Comparison of ENCODE assay signal across 18 cellular contexts in the genomic region with DNA sequence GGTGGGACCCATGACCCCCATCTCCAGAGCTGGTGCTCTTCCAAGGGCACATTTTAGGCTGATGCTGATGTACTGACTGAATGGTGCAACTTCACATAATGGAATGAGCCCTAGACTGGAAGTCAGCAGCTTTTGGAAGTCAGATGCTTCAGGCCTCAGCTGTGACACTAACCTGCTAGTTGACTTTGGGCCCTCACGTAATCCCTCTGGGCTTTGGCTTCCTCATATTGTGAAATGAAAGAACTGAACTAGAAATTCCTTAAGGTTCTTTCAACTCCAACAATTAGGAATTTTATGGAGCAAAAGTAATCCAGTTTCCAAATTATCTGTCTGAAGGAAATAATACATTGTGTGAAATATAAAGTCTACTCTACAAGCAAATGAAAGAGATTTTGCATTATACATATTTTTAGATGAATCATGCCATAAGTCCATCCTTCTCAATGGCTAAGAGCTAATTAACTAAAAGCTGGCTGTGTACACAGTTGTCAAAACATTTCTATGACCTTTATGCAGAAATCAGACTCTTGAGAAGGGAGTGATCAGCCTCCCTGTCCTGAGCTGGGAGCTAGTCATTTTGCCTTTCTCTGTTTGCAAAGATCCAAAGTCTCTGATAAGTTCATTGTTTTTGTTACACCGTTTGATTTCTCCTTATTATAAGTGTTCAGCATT.
DNase-seq lines count a peak whose midpoint lies in the region; ATAC-seq and TF ChIP-seq lines count a peak whose summit lies in the region.
"Had no signal": no experiment of that assay in that cellular context is flagged by ENCODE, and none has a peak within 500 bp of the region (broad histone marks: within the 10 kb centered on the region; RNA-seq: fewer than 3 reads in every experiment).

No MANE protein-coding gene starts in this region.

- H3K9me3 Mint-ChIP-seq in MCF 10A (ENCODE audit: unreplicated experiment) = peaks cover under 1% of the 10 kb centered on the region

- H3K9me3 ChIP-seq in breast epithelium (no peaks in the 10 kb centered on the region), mesenchymal stem cell (ENCODE audit: control insufficient read depth, low read length) (peaks cover 14% of the 10 kb centered on the region), suprapubic skin (no peaks in the 10 kb centered on the region)
- H3K9me3 ChIP-seq: upper lobe of right lung had no signal

- no peak overlapping the region for H3K4me2 ChIP-seq in mesenchymal stem cell (ENCODE audit: low read length, poor library complexity, severe bottlenecking)

- intact Hi-C loops in breast epithelium (cut with DNase I; ENCODE audit: low total_unique reads) = no loop called here
- intact Hi-C loops in MCF 10A (cut with micrococcal nuclease) = no loop called here

- no peaks in the 10 kb centered on the region for H3K27me3 Mint-ChIP-seq in MCF 10A (ENCODE audit: insufficient read depth, unreplicated experiment)
- H3K27me3 Mint-ChIP-seq: IgD-negative memory B cell had no signal

- no peaks in the 10 kb centered on the region for H3K4me1 ChIP-seq in breast epithelium
- peaks cover 9% of the 10 kb centered on the region for H3K4me1 ChIP-seq in mesenchymal stem cell (ENCODE audit: control insufficient read depth, insufficient read depth, low read depth, low read length)
- H3K4me1 ChIP-seq in suprapubic skin = no peaks in the 10 kb centered on the region
- H3K4me1 ChIP-seq: upper lobe of right lung had no signal

- ATAC-seq in HG02885 (IDR thresholded peaks at IDR 0.05; ENCODE audit: poor library complexity, unreplicated experiment) = no peak

- no peak overlapping the region for H3K18ac ChIP-seq in mesenchymal stem cell (ENCODE audit: low read depth in 1 of 2, low read length in 2 of 2)

- H3K79me1 ChIP-seq in mesenchymal stem cell (replicated peaks; ENCODE audit: low read length, poor library complexity, severe bottlenecking) = no peaks in the 10 kb centered on the region

- H3K27ac ChIP-seq in breast epithelium (peak overlapping the region; percentile 67 to 74), mesenchymal stem cell (ENCODE audit: low read length, poor library complexity, severe bottlenecking) (no peak overlapping the region), suprapubic skin (peak overlapping the region; percentile 36)
- H3K27ac ChIP-seq: upper lobe of right lung had no signal

- H3K4ac ChIP-seq in mesenchymal stem cell (ENCODE audit: low read depth in 1 of 2, low read length in 2 of 2) = no peak overlapping the region

- no peak overlapping the region for H4K91ac ChIP-seq in mesenchymal stem cell (ENCODE audit: low read length)

- peak overlapping the region; percentile 65 for H2AK5ac ChIP-seq in mesenchymal stem cell (ENCODE audit: low read length, severe bottlenecking)

- BruUV-seq in MCF 10A (replicated peaks; lab: Mats Ljungman, UMichigan) = no TSS peak

- no peak overlapping the region for H3K4me3 Mint-ChIP-seq in MCF 10A (ENCODE audit: unreplicated experiment)
- H3K4me3 Mint-ChIP-seq: IgD-negative memory B cell had no signal

- no peak overlapping the region for H3K27ac Mint-ChIP-seq in MCF 10A (ENCODE audit: low read depth, unreplicated experiment)
- H3K27ac Mint-ChIP-seq: IgD-negative memory B cell had no signal

- H2BK15ac ChIP-seq in mesenchymal stem cell (ENCODE audit: low read depth, poor library complexity, severe bottlenecking) = no peak overlapping the region

- WGBS in mesenchymal stem cell = no CpG with 5 or more reads among the region's 2 CpGs
- 72% methylated on average over 2 of the region's 2 CpGs for WGBS in suprapubic skin

- no peak overlapping the region for H2BK5ac ChIP-seq in mesenchymal stem cell (ENCODE audit: low read depth, low read length, poor library complexity, severe bottlenecking)

- POLR2A ChIA-PET in MCF 10A (lab: Yijun Ruan, JAX) = interaction anchor here (0.7 kb wide), 1 partner anchor 39 kb away, joined by 3 read pairs; no protein-coding TSS in a partner anchor

- H3K14ac ChIP-seq in mesenchymal stem cell (ENCODE audit: low read length in 2 of 2) = no peak overlapping the region

- no peak overlapping the region for H3K23ac ChIP-seq in mesenchymal stem cell (ENCODE audit: low read length in 2 of 2)

- TF ChIP-seq CTCF in breast epithelium (IDR thresholded peaks at IDR 0.05) = no peak
- TF ChIP-seq CTCF in MCF 10A (IDR thresholded peaks at IDR 0.05; ENCODE audit: unreplicated experiment) = no peak
- TF ChIP-seq CTCF in suprapubic skin (IDR thresholded peaks at IDR 0.05) = no peak

- no peak for TF ChIP-seq POLR2A in breast epithelium (IDR thresholded peaks at IDR 0.05)
- TF ChIP-seq POLR2A in suprapubic skin (IDR thresholded peaks at IDR 0.05) = no peak

- H3K27me3 ChIP-seq in breast epithelium (no peaks in the 10 kb centered on the region), mesenchymal stem cell (ENCODE audit: control insufficient read depth in 1 of 2, insufficient read depth in 1 of 2, low read length in 2 of 2) (no peaks in the 10 kb centered on the region), suprapubic skin (no peaks in the 10 kb centered on the region), H7 (ENCODE audit: control insufficient read depth, insufficient read depth, low read length) (no peaks in the 10 kb centered on the region)
- H3K27me3 ChIP-seq: upper lobe of right lung had no signal

- peaks cover 17% of the 10 kb centered on the region for H3K4me1 Mint-ChIP-seq in MCF 10A (ENCODE audit: insufficient read depth, unreplicated experiment)
- H3K4me1 Mint-ChIP-seq: IgD-negative memory B cell had no signal

- DNase-seq in breast epithelium (ENCODE audit: low spot score in 2 of 2) (no peak), MCF 10A (ENCODE audit: unreplicated experiment) (no peak), astrocyte of the hippocampus (ENCODE audit: low read depth, low spot score) (peak; percentile 18), mesenchymal stem cell (peak; percentile 1), suprapubic skin (ENCODE audit: low spot score in 2 of 2) (no peak), H7 (no peak), NCI-H187 treated with DMSO at 0.1 percent for 48 hours (lab: John Stamatoyannopoulos, UW) (no peak)
- DNase-seq: 8988T; activated CD8-positive, alpha-beta memory T cell treated with anti-CD3 and anti-CD28 coated beads for 24 hours; activated effector memory CD4-positive, alpha-beta T cell treated with Interleukin-2 at 50 U/mL for 16 hours; effector CD4-positive, alpha-beta T cell; GF-D8; NCI-H1092 treated with DMSO at 0.1 percent for 48 hours; NCI-H2227 treated with DMSO at 0.1 percent for 48 hours; posterior cingulate gyrus; upper lobe of right lung had no signal

- H2BK120ac ChIP-seq in mesenchymal stem cell (ENCODE audit: low read depth, low read length) = no peak overlapping the region

- TF ChIP-seq EP300 in suprapubic skin (IDR thresholded peaks at IDR 0.05) = no peak

- H3K9ac ChIP-seq in mesenchymal stem cell (ENCODE audit: low read length) = peak overlapping the region; percentile 64

- H3K4me3 ChIP-seq in breast epithelium = no peak overlapping the region
- no peak overlapping the region for H3K4me3 ChIP-seq in mesenchymal stem cell (ENCODE audit: insufficient read depth in 1 of 2, low read depth in 1 of 2, low read length in 2 of 2)
- H3K4me3 ChIP-seq in suprapubic skin = no peak overlapping the region
- no peak overlapping the region for H3K4me3 ChIP-seq in H7 (ENCODE audit: insufficient read depth, low read depth, low read length)
- H3K4me3 ChIP-seq: upper lobe of right lung had no signal

- no peaks in the 10 kb centered on the region for H3K36me3 Mint-ChIP-seq in MCF 10A (ENCODE audit: insufficient read depth, unreplicated experiment)
- H3K36me3 Mint-ChIP-seq: IgD-negative memory B cell had no signal

- CTCF ChIA-PET in MCF 10A (lab: Yijun Ruan, JAX) = interaction anchor here (0.5 to 0.9 kb wide), 5 partner anchors 12 to 356 kb away, joined by 3 to 5 read pairs (median 4); no protein-coding TSS in a partner anchor

- H2BK12ac ChIP-seq in mesenchymal stem cell (ENCODE audit: low read length in 2 of 2) = no peak overlapping the region

- H3K36me3 ChIP-seq in breast epithelium = no peaks in the 10 kb centered on the region
- H3K36me3 ChIP-seq in mesenchymal stem cell (ENCODE audit: control insufficient read depth in 1 of 2, insufficient read depth in 2 of 2, low read depth in 1 of 2, low read length in 2 of 2) = peaks cover 0 to 15% of the 10 kb centered on the region in 2 experiments
- no peaks in the 10 kb centered on the region for H3K36me3 ChIP-seq in suprapubic skin
- no peaks in the 10 kb centered on the region for H3K36me3 ChIP-seq in H7 (replicated peaks; ENCODE audit: control insufficient read depth, insufficient read depth, low read length)
- H3K36me3 ChIP-seq: upper lobe of right lung had no signal

- H2AFZ ChIP-seq in mesenchymal stem cell (ENCODE audit: low read depth, low read length) = no peak overlapping the region

- no peak overlapping the region for H4K8ac ChIP-seq in mesenchymal stem cell (ENCODE audit: low read length)

Comparison
In these comparisons a context has a peak if more than half of its experiments do, and no peak if none do; other contexts are left out.
1. DNase-seq: peak in astrocyte of the hippocampus (single experiment) and mesenchymal stem cell (single experiment); none in breast epithelium (0 of 2), MCF 10A (single experiment), suprapubic skin (0 of 2), H7 (single experiment) and NCI-H187 treated with DMSO at 0.1 percent for 48 hours (single experiment).